10 cellular contexts compared by ENCODE assay signal in the genomic region with DNA sequence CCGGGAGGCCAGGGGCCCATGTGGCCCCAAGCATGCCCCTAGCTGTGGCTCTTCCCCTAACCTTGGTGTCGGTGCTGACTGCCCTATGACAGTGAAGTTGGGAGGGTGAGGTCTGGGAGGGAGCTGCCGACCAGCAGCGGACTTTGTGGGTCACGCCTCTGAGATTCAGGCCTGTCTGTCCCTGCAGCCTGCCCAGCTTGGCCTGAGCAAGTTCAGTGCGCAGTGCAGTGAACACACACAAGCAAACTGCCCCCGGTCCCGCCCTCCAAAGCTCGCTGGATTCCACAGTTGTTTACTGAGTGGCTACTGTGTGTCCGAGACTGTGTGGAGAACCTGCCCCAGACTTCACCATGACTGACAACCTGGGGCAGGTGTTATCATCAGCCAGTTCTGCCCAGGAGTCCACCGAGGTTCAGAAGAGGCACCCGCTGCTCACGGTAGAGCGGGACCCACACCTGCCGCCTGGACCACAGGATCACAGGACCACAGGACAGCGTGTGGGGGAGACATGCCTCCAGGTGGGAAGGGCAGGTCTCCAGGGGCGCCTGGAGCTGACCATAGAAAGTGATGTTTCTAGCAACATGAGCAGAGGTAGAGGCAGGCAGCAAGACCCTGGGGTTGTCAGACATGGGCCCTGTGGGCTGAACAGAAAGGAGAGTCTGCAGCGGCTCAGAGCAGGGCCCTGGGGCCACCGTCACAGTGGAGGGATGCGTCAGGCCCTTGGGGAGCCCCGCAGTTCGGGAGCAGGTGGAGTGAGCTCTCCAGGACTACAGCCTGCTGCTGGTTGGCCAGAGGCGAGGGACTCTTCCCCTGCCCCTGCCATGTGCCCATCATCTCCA.
DNase-seq lines count a peak whose midpoint lies in the region; ATAC-seq and TF ChIP-seq lines count a peak whose summit lies in the region.
"Had no signal": no experiment of that assay in that cellular context is flagged by ENCODE, and none has a peak within 500 bp of the region (broad histone marks: within the 10 kb centered on the region; RNA-seq: fewer than 3 reads in every experiment).

No MANE protein-coding gene starts in this region.

- WGBS in right cardiac atrium = 72% methylated on average over 23 of the region's 23 CpGs

- H3K4me1 ChIP-seq in right cardiac atrium (ENCODE audit: control insufficient read depth, insufficient read depth, low read length) = no peaks in the 10 kb centered on the region
- H3K4me1 ChIP-seq: HAP-1 had no signal

- DNase-seq in activated CD4-positive, CD25-positive, alpha-beta regulatory T cell treated with anti-CD3 and anti-CD28 coated beads, Interleukin-2, amount 50 U/mL, for 72 hours = peak; percentile 27
- DNase-seq in activated CD4-positive, CD25-positive, alpha-beta regulatory T cell (lab: John Stamatoyannopoulos, UW) = no peak
- peak; percentile 6 for DNase-seq in WERI-Rb-1
- peak; percentile 8 to 40 (median 31) for DNase-seq in right cardiac atrium
- no peak for DNase-seq in stimulated activated naive CD8-positive, alpha-beta T cell treated with anti-CD3 and anti-CD28 coated beads, Interleukin-15, Interleukin-2, amounts not matched to agents 100 U/mL and 50 U/mL, for 24 hours
- no peak for DNase-seq in NCI-H2171 (lab: John Stamatoyannopoulos, UW)

- peaks cover 8% of the 10 kb centered on the region for H3K36me3 ChIP-seq in WERI-Rb-1
- H3K36me3 ChIP-seq: HAP-1 had no signal

- H3K27ac ChIP-seq in WERI-Rb-1 (no peak overlapping the region), right cardiac atrium (ENCODE audit: low read length) (no peak overlapping the region)
- H3K27ac ChIP-seq: HL-60 had no signal

- peak in 1 of 2 donors; percentile 8 for ATAC-seq in right cardiac atrium
- peak; percentile 12 for ATAC-seq in stimulated activated naive CD8-positive, alpha-beta T cell treated with anti-CD3 and anti-CD28 coated beads, Interleukin-15, Interleukin-2, amounts not matched to agents 100 U/mL and 50 U/mL, for 24 hours
- no peak for ATAC-seq in HG02588 (IDR thresholded peaks at IDR 0.05; ENCODE audit: unreplicated experiment)
- no peak for ATAC-seq in HG02973 (IDR thresholded peaks at IDR 0.05; ENCODE audit: unreplicated experiment)

- H3K27me3 ChIP-seq in WERI-Rb-1 (ENCODE audit: insufficient read depth, low read depth, severe bottlenecking) = no peaks in the 10 kb centered on the region
- no peaks in the 10 kb centered on the region for H3K27me3 ChIP-seq in right cardiac atrium (ENCODE audit: control insufficient read depth, insufficient read depth)

- H3K9me3 ChIP-seq in WERI-Rb-1 (ENCODE audit: severe bottlenecking) (no peaks in the 10 kb centered on the region), right cardiac atrium (ENCODE audit: control insufficient read depth, low read length) (no peaks in the 10 kb centered on the region)
- H3K9me3 ChIP-seq: HAP-1 had no signal

- intact Hi-C loops in right cardiac atrium (cut with DNase I) = loop anchor here (5.0 kb wide), 1 partner anchor 281 kb away; no protein-coding TSS in a partner anchor

- TF ChIP-seq CTCF in WERI-Rb-1 (IDR thresholded peaks at IDR 0.05; ENCODE audit: low read depth, low read length) = no peak

- H3K4me3 ChIP-seq in WERI-Rb-1 (ENCODE audit: low read depth, low read length) (no peak overlapping the region), right cardiac atrium (ENCODE audit: low read length) (no peak overlapping the region)
- H3K4me3 ChIP-seq: HAP-1 had no signal

Comparison
In these comparisons a context has a peak if more than half of its experiments do, and no peak if none do; other contexts are left out.
1. DNase-seq: peak in activated CD4-positive, CD25-positive, alpha-beta regulatory T cell treated with anti-CD3 and anti-CD28 coated beads, Interleukin-2, amount 50 U/mL, for 72 hours (single experiment), WERI-Rb-1 (single experiment) and right cardiac atrium (3 of 3); none in activated CD4-positive, CD25-positive, alpha-beta regulatory T cell (0 of 4), stimulated activated naive CD8-positive, alpha-beta T cell treated with anti-CD3 and anti-CD28 coated beads, Interleukin-15, Interleukin-2, amounts not matched to agents 100 U/mL and 50 U/mL, for 24 hours (single experiment) and NCI-H2171 (single experiment).